ENCODE assay signal across 1 cellular context in the genomic region with DNA sequence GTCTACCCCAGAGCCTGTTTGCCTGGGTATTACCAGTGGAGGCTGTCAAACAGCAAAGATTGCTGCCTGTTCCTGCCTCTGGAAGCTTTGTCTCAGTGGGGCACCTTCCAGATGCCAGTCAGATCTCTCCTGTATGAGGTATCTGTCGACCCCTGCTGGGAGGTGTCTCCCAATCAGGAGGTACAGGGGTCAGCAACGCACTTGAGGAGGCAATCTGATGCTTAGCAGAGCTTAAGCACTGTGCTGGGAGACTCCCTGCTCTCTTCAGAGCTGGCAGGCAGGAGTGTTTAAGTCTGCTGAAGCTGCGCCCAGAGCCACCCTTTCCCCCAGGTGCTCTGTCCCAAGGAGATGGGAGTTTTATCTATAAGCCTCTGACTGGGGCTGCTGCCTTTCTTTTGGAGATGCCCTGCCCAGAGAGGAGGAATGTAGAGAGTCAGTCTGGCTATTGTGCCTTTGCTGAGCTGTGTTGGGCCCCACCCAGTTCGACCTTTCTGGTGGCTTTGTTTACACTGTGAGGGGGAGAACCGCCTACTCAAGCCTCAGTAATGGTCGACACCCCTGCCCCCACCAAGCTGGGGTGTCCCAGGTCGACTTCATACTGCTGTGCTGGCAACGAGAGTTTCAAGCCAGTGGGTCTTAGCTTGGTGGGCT.
TF ChIP-seq lines count a peak whose summit lies in the region.

No MANE protein-coding gene starts in this region.

TF ChIP-seq in HepG2, 621 proteins besides CTCF, POLR2A, EP300 and RAD21 (continued from another document and continues in another):
- TF ChIP-seq, protein P1, sequence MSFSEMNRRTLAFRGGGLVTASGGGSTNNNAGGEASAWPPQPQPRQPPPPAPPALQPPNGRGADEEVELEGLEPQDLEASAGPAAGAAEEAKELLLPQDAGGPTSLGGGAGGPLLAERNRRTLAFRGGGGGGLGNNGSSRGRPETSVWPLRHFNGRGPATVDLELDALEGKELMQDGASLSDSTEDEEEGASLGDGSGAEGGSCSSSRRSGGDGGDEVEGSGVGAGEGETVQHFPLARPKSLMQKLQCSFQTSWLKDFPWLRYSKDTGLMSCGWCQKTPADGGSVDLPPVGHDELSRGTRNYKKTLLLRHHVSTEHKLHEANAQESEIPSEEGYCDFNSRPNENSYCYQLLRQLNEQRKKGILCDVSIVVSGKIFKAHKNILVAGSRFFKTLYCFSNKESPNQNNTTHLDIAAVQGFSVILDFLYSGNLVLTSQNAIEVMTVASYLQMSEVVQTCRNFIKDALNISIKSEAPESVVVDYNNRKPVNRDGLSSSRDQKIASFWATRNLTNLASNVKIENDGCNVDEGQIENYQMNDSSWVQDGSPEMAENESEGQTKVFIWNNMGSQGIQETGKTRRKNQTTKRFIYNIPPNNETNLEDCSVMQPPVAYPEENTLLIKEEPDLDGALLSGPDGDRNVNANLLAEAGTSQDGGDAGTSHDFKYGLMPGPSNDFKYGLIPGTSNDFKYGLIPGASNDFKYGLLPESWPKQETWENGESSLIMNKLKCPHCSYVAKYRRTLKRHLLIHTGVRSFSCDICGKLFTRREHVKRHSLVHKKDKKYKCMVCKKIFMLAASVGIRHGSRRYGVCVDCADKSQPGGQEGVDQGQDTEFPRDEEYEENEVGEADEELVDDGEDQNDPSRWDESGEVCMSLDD (CRISPR knock-in tag; IDR thresholded peaks at IDR 0.05; ENCODE audit: borderline replicate concordance): no peak
- TF ChIP-seq ZSCAN21 (CRISPR knock-in tag; IDR thresholded peaks at IDR 0.05; ENCODE audit: borderline replicate concordance) (no peak), JUND (CRISPR knock-in tag; IDR thresholded peaks at IDR 0.05) (no peak), ARHGAP35 (CRISPR knock-in tag; IDR thresholded peaks at IDR 0.05; ENCODE audit: borderline replicate concordance) (no peak), ZNF891 (CRISPR knock-in tag; IDR thresholded peaks at IDR 0.05) (no peak), AHR (CRISPR knock-in tag; IDR thresholded peaks at IDR 0.05) (no peak), ZNF468 (CRISPR knock-in tag; IDR thresholded peaks at IDR 0.05) (no peak), ZNF451 (CRISPR knock-in tag; IDR thresholded peaks at IDR 0.05) (no peak), GATAD2A (CRISPR knock-in tag; IDR thresholded peaks at IDR 0.05) (0 out of 2 replicates have a peak, but pooled peaks have one; percentile 31), ZNF780A (CRISPR knock-in tag; IDR thresholded peaks at IDR 0.05) (no peak), POLR2G (IDR thresholded peaks at IDR 0.05; ENCODE audit: low read depth, low read length) (no peak), NR2F2 (IDR thresholded peaks at IDR 0.05; ENCODE audit: borderline replicate concordance, low read depth) (peak; percentile 55; the same call in 1 of the 2 replicates), KDM5B (CRISPR knock-in tag; IDR thresholded peaks at IDR 0.05; ENCODE audit: borderline replicate concordance) (no peak), POGZ (CRISPR knock-in tag; IDR thresholded peaks at IDR 0.05) (peak; percentile 43; the same call in 1 of the 2 replicates), ZNF333 (CRISPR knock-in tag; IDR thresholded peaks at IDR 0.05; ENCODE audit: borderline replicate concordance) (no peak), ZNF547 (CRISPR knock-in tag; IDR thresholded peaks at IDR 0.05) (0 out of 2 replicates have a peak, but pooled peaks have one; percentile 31), YY1 (IDR thresholded peaks at IDR 0.05; ENCODE audit: insufficient read depth, insufficient replicate concordance, low read depth, low read length) (peak; percentile 35), ZNF232 (CRISPR knock-in tag; IDR thresholded peaks at IDR 0.05; ENCODE audit: borderline replicate concordance) (no peak), FIP1L1 (IDR thresholded peaks at IDR 0.05; ENCODE audit: borderline replicate concordance, insufficient read depth, low read depth, low read length) (no peak), GLI4 (CRISPR knock-in tag; IDR thresholded peaks at IDR 0.05; ENCODE audit: borderline replicate concordance) (no peak), ADNP (CRISPR knock-in tag; IDR thresholded peaks at IDR 0.05) (no peak), HDAC2 (CRISPR knock-in tag; IDR thresholded peaks at IDR 0.05) (0 out of 2 replicates have a peak, but pooled peaks have one; percentile 9), PTBP1 (IDR thresholded peaks at IDR 0.05; ENCODE audit: low read depth, low read length, poor library complexity, severe bottlenecking) (no peak), ZSCAN22 (CRISPR knock-in tag; IDR thresholded peaks at IDR 0.05) (no peak), CBX2 (IDR thresholded peaks at IDR 0.05; ENCODE audit: low read depth, low read length) (no peak), CBX2 (CRISPR knock-in tag; IDR thresholded peaks at IDR 0.05; ENCODE audit: low read depth) (no peak), ZNF251 (CRISPR knock-in tag; IDR thresholded peaks at IDR 0.05) (no peak), ZNF367 (CRISPR knock-in tag; IDR thresholded peaks at IDR 0.05; ENCODE audit: borderline replicate concordance) (no peak), SKI (IDR thresholded peaks at IDR 0.05; ENCODE audit: partially characterized antibody) (no peak)
- TF ChIP-seq, protein P2, sequence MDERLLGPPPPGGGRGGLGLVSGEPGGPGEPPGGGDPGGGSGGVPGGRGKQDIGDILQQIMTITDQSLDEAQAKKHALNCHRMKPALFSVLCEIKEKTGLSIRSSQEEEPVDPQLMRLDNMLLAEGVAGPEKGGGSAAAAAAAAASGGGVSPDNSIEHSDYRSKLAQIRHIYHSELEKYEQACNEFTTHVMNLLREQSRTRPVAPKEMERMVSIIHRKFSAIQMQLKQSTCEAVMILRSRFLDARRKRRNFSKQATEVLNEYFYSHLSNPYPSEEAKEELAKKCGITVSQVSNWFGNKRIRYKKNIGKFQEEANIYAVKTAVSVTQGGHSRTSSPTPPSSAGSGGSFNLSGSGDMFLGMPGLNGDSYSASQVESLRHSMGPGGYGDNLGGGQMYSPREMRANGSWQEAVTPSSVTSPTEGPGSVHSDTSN (CRISPR knock-in tag; IDR thresholded peaks at IDR 0.05): no peak
- TF ChIP-seq, protein P3, sequence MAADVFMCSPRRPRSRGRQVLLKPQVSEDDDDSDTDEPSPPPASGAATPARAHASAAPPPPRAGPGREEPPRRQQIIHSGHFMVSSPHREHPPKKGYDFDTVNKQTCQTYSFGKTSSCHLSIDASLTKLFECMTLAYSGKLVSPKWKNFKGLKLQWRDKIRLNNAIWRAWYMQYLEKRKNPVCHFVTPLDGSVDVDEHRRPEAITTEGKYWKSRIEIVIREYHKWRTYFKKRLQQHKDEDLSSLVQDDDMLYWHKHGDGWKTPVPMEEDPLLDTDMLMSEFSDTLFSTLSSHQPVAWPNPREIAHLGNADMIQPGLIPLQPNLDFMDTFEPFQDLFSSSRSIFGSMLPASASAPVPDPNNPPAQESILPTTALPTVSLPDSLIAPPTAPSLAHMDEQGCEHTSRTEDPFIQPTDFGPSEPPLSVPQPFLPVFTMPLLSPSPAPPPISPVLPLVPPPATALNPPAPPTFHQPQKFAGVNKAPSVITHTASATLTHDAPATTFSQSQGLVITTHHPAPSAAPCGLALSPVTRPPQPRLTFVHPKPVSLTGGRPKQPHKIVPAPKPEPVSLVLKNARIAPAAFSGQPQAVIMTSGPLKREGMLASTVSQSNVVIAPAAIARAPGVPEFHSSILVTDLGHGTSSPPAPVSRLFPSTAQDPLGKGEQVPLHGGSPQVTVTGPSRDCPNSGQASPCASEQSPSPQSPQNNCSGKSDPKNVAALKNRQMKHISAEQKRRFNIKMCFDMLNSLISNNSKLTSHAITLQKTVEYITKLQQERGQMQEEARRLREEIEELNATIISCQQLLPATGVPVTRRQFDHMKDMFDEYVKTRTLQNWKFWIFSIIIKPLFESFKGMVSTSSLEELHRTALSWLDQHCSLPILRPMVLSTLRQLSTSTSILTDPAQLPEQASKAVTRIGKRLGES (CRISPR knock-in tag; IDR thresholded peaks at IDR 0.05; ENCODE audit: borderline replicate concordance): no peak
- TF ChIP-seq, protein P4, sequence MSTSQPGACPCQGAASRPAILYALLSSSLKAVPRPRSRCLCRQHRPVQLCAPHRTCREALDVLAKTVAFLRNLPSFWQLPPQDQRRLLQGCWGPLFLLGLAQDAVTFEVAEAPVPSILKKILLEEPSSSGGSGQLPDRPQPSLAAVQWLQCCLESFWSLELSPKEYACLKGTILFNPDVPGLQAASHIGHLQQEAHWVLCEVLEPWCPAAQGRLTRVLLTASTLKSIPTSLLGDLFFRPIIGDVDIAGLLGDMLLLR (CRISPR knock-in tag; IDR thresholded peaks at IDR 0.05): no peak
- TF ChIP-seq, protein P5, sequence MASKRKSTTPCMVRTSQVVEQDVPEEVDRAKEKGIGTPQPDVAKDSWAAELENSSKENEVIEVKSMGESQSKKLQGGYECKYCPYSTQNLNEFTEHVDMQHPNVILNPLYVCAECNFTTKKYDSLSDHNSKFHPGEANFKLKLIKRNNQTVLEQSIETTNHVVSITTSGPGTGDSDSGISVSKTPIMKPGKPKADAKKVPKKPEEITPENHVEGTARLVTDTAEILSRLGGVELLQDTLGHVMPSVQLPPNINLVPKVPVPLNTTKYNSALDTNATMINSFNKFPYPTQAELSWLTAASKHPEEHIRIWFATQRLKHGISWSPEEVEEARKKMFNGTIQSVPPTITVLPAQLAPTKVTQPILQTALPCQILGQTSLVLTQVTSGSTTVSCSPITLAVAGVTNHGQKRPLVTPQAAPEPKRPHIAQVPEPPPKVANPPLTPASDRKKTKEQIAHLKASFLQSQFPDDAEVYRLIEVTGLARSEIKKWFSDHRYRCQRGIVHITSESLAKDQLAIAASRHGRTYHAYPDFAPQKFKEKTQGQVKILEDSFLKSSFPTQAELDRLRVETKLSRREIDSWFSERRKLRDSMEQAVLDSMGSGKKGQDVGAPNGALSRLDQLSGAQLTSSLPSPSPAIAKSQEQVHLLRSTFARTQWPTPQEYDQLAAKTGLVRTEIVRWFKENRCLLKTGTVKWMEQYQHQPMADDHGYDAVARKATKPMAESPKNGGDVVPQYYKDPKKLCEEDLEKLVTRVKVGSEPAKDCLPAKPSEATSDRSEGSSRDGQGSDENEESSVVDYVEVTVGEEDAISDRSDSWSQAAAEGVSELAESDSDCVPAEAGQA (IDR thresholded peaks at IDR 0.05; ENCODE audit: low read depth): no peak
- TF ChIP-seq, protein P5 (CRISPR knock-in tag; IDR thresholded peaks at IDR 0.05; ENCODE audit: borderline replicate concordance): no peak
- TF ChIP-seq, protein P6, sequence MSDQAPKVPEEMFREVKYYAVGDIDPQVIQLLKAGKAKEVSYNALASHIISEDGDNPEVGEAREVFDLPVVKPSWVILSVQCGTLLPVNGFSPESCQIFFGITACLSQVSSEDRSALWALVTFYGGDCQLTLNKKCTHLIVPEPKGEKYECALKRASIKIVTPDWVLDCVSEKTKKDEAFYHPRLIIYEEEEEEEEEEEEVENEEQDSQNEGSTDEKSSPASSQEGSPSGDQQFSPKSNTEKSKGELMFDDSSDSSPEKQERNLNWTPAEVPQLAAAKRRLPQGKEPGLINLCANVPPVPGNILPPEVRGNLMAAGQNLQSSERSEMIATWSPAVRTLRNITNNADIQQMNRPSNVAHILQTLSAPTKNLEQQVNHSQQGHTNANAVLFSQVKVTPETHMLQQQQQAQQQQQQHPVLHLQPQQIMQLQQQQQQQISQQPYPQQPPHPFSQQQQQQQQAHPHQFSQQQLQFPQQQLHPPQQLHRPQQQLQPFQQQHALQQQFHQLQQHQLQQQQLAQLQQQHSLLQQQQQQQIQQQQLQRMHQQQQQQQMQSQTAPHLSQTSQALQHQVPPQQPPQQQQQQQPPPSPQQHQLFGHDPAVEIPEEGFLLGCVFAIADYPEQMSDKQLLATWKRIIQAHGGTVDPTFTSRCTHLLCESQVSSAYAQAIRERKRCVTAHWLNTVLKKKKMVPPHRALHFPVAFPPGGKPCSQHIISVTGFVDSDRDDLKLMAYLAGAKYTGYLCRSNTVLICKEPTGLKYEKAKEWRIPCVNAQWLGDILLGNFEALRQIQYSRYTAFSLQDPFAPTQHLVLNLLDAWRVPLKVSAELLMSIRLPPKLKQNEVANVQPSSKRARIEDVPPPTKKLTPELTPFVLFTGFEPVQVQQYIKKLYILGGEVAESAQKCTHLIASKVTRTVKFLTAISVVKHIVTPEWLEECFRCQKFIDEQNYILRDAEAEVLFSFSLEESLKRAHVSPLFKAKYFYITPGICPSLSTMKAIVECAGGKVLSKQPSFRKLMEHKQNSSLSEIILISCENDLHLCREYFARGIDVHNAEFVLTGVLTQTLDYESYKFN (CRISPR knock-in tag; conservative IDR thresholded peaks at IDR 0.05): peak; percentile 33; the same call in 1 of the 2 replicates
